16 cellular contexts compared by ENCODE assay signal in the genomic region with DNA sequence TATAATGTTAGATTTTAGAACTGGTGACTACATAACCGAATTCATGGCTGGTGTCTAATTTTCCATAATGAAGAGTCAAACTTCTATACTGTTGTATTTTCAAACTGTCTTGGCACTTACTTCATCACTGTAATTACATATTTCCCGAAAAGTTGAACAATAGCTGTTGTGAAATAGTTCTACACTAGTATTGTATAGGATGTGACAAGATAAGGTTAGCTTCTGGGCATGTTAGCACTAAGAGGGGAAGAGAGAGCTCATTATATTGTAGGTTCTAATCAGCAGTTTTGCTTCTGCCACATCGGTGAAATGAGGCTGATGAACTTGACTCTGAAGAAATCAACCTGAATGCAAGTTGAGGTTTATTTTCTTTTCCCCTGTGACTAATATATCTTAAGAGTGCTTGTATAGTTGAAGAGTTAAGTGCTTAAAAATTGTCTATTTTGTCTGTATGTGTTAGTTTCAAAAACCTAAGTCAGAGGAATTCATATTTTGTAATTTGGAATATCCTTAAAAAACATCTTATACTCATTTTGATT. TPM values are rescaled to one million over a fixed set of nuclear protein-coding genes. Genes with fewer than 3 reads are reported as not detected.
DNase-seq lines count a peak whose midpoint lies in the region; ATAC-seq and TF ChIP-seq lines count a peak whose summit lies in the region.
"Had no signal": no experiment of that assay in that cellular context is flagged by ENCODE, and none has a peak within 500 bp of the region (broad histone marks: within the 10 kb centered on the region; RNA-seq: fewer than 3 reads in every experiment).

No MANE protein-coding gene starts in this region.

- H3K9me2 ChIP-seq in MM.1S (replicated peaks; ENCODE audit: insufficient read depth, low read length): no peaks in the 10 kb centered on the region

- H3K4me2 ChIP-seq in MM.1S (ENCODE audit: low read depth, low read length): peak overlapping the region; percentile 59

- peaks cover 28% of the 10 kb centered on the region for H3K79me2 ChIP-seq in MM.1S (ENCODE audit: low read length)

- peaks cover 38% of the 10 kb centered on the region for H3K4me1 Mint-ChIP-seq in CD8-positive, alpha-beta T cell (ENCODE audit: low read depth)
- peaks cover 50% of the 10 kb centered on the region for H3K4me1 Mint-ChIP-seq in activated CD8-positive, alpha-beta T cell treated with anti-CD3 and anti-CD28 coated beads, Interleukin-2, amount 10 ng/mL, durations not matched to agents 7 days and 5 days (ENCODE audit: low read depth)

- no peaks in the 10 kb centered on the region for H3K27me3 ChIP-seq in CD8-positive, alpha-beta T cell (ENCODE audit: insufficient read depth, low read length)
- H3K27me3 ChIP-seq in MM.1S (replicated peaks; ENCODE audit: insufficient read depth, low read length) (no peaks in the 10 kb centered on the region), left lung (no peaks in the 10 kb centered on the region), brain microvascular endothelial cell (replicated peaks) (no peaks in the 10 kb centered on the region), suprapubic skin (no peaks in the 10 kb centered on the region)
- H3K27me3 ChIP-seq: transverse colon had no signal

- H3F3A ChIP-seq in MM.1S (ENCODE audit: insufficient read depth, low read length): peaks cover 45% of the 10 kb centered on the region

- H2AFZ ChIP-seq in MM.1S (ENCODE audit: low read length): no peak overlapping the region

- H3K4me1 ChIP-seq in CD8-positive, alpha-beta T cell (ENCODE audit: insufficient read depth, low read length): peaks cover 10% of the 10 kb centered on the region
- H3K4me1 ChIP-seq in MM.1S (ENCODE audit: low read length): peaks cover 60% of the 10 kb centered on the region
- H3K4me1 ChIP-seq in left lung: peaks cover 3 to 43% of the 10 kb centered on the region in 2 donors
- peaks cover 7% of the 10 kb centered on the region for H3K4me1 ChIP-seq in suprapubic skin

- TF ChIP-seq CTCF in CD8-positive, alpha-beta T cell (IDR thresholded peaks at IDR 0.05): no peak
- no peak for TF ChIP-seq CTCF in MM.1S (IDR thresholded peaks at IDR 0.05; ENCODE audit: low read length)
- no peak for TF ChIP-seq CTCF in left lung (IDR thresholded peaks at IDR 0.05)
- TF ChIP-seq CTCF in brain microvascular endothelial cell (IDR thresholded peaks at IDR 0.05; ENCODE audit: low read depth, low read length, missing control alignments): no peak
- no peak for TF ChIP-seq CTCF in suprapubic skin (IDR thresholded peaks at IDR 0.05)

- peaks cover 4% of the 10 kb centered on the region for H3K36me3 ChIP-seq in CD8-positive, alpha-beta T cell (ENCODE audit: insufficient read depth, low read length)
- no peaks in the 10 kb centered on the region; the same call in 1 of the 2 replicates for H3K36me3 ChIP-seq in MM.1S (replicated peaks; ENCODE audit: insufficient read depth, low read length)
- peaks cover 0 to 67% of the 10 kb centered on the region in 2 donors for H3K36me3 ChIP-seq in left lung
- H3K36me3 ChIP-seq in brain microvascular endothelial cell (replicated peaks): peaks cover 13% of the 10 kb centered on the region
- H3K36me3 ChIP-seq in suprapubic skin: peaks cover 24% of the 10 kb centered on the region

- no peak for DNase-seq in CD8-positive, alpha-beta T cell
- DNase-seq in MM.1S (peak; percentile 25), left lung (no peak), brain microvascular endothelial cell (no peak), suprapubic skin (ENCODE audit: low spot score in 2 of 2) (no peak)
- DNase-seq in activated CD8-positive, alpha-beta T cell treated with anti-CD3 and anti-CD28 coated beads, Interleukin-2, amount 10 ng/mL, durations not matched to agents 7 days and 5 days: no peak
- DNase-seq: activated naive CD4-positive, alpha-beta T cell treated with anti-CD3 and anti-CD28 coated beads, Interleukin-2, amount 50 U/mL, for 16 hours; DMS53; effector CD8-positive, alpha-beta T cell; NCI-H1105 treated with DMSO at 0.1 percent for 48 hours; posterior cingulate gyrus; transverse colon had no signal

- peak overlapping the region; percentile 39 for H3K27ac Mint-ChIP-seq in CD8-positive, alpha-beta T cell
- peak overlapping the region; percentile 27 for H3K27ac Mint-ChIP-seq in activated CD8-positive, alpha-beta T cell treated with anti-CD3 and anti-CD28 coated beads, Interleukin-2, amount 10 ng/mL, durations not matched to agents 7 days and 5 days
- H3K27ac Mint-ChIP-seq: B cell; stimulated activated memory B cell treated with anti-CD40 and anti-IgM and Interleukin-4, amounts not matched to agents 10 μg/mL and 1 μg/mL and 100 μg/mL, for 72 hours had no signal

- peak overlapping the region; percentile 40 for H3K9ac ChIP-seq in MM.1S (ENCODE audit: low read length)

- CTCF ChIA-PET in CD8-positive, alpha-beta T cell (lab: Charles Lee): no interaction called here
- CTCF ChIA-PET in activated CD8-positive, alpha-beta T cell treated with anti-CD3 and anti-CD28 coated beads, Interleukin-2, amount 10 ng/mL, durations not matched to agents 7 days and 5 days (lab: Charles Lee): interaction anchor here (1.0 to 2.3 kb wide), 3 partner anchors 9 to 120 kb away, joined by 4 to 7 read pairs (median 5); no protein-coding TSS in a partner anchor

- H3K4me3 ChIP-seq in CD8-positive, alpha-beta T cell (ENCODE audit: low read depth, low read length): no peak overlapping the region
- H3K4me3 ChIP-seq in MM.1S (ENCODE audit: low read length) (peak overlapping the region; percentile 9; the same call in 1 of the 2 replicates), left lung (no peak overlapping the region), brain microvascular endothelial cell (ENCODE audit: low read depth, low read length) (no peak overlapping the region), suprapubic skin (no peak overlapping the region)
- H3K4me3 ChIP-seq: transverse colon had no signal

- in situ Hi-C loops in brain microvascular endothelial cell (cut with HindIII; ENCODE audit: low pct_ligation_motif_present, low sequenced_read_pairs): no loop called here

- H4K20me1 ChIP-seq in MM.1S (ENCODE audit: insufficient read depth, low read length): no peaks in the 10 kb centered on the region

- H3K36me3 Mint-ChIP-seq in CD8-positive, alpha-beta T cell: peaks cover 64% of the 10 kb centered on the region
- H3K36me3 Mint-ChIP-seq in activated CD8-positive, alpha-beta T cell treated with anti-CD3 and anti-CD28 coated beads, Interleukin-2, amount 10 ng/mL, durations not matched to agents 7 days and 5 days (ENCODE audit: low read depth): peaks cover 68% of the 10 kb centered on the region

- H3K9me3 Mint-ChIP-seq in CD8-positive, alpha-beta T cell: no peaks in the 10 kb centered on the region
- no peaks in the 10 kb centered on the region for H3K9me3 Mint-ChIP-seq in activated CD8-positive, alpha-beta T cell treated with anti-CD3 and anti-CD28 coated beads, Interleukin-2, amount 10 ng/mL, durations not matched to agents 7 days and 5 days (ENCODE audit: insufficient read depth)
- H3K9me3 Mint-ChIP-seq: stimulated activated memory B cell treated with anti-CD40 and anti-IgM and Interleukin-4, amounts not matched to agents 10 μg/mL and 1 μg/mL and 100 μg/mL, for 72 hours had no signal

- WGBS in suprapubic skin: 79% methylated on average over 3 of the region's 3 CpGs

- H3K27me3 Mint-ChIP-seq in CD8-positive, alpha-beta T cell (ENCODE audit: low read depth): no peaks in the 10 kb centered on the region
- no peaks in the 10 kb centered on the region for H3K27me3 Mint-ChIP-seq in activated CD8-positive, alpha-beta T cell treated with anti-CD3 and anti-CD28 coated beads, Interleukin-2, amount 10 ng/mL, durations not matched to agents 7 days and 5 days (ENCODE audit: low read depth)
- H3K27me3 Mint-ChIP-seq: B cell; stimulated activated memory B cell treated with anti-CD40 and anti-IgM and Interleukin-4, amounts not matched to agents 10 μg/mL and 1 μg/mL and 100 μg/mL, for 72 hours had no signal

- no peaks in the 10 kb centered on the region for H3K9me3 ChIP-seq in CD8-positive, alpha-beta T cell (ENCODE audit: low read length)
- H3K9me3 ChIP-seq in MM.1S (replicated peaks; ENCODE audit: insufficient read depth, low read length) (no peaks in the 10 kb centered on the region), left lung (no peaks in the 10 kb centered on the region), suprapubic skin (no peaks in the 10 kb centered on the region)
- H3K9me3 ChIP-seq: transverse colon had no signal

- TF ChIP-seq EP300 in suprapubic skin (IDR thresholded peaks at IDR 0.05): no peak

- intact Hi-C loops in CD8-positive, alpha-beta T cell (cut with DNase I, micrococcal nuclease): no loop called here
- intact Hi-C loops in left lung (cut with DNase I): no loop called here

- POLR2A ChIA-PET in CD8-positive, alpha-beta T cell (lab: Charles Lee): interaction anchor here (0.9 kb wide), 1 partner anchor 9 kb away, joined by 3 read pairs; a partner anchor contains a TSS
- POLR2A ChIA-PET in activated CD8-positive, alpha-beta T cell treated with anti-CD3 and anti-CD28 coated beads, Interleukin-2, amount 10 ng/mL, durations not matched to agents 7 days and 5 days (lab: Charles Lee): interaction anchor here (0.7 to 3.5 kb wide), 2 partner anchors 9 to 29 kb away, joined by 3 to 17 read pairs; no protein-coding TSS in a partner anchor

- no peak overlapping the region for H3K27ac ChIP-seq in CD8-positive, alpha-beta T cell (ENCODE audit: low read depth, low read length)
- peak overlapping the region; percentile 94 for H3K27ac ChIP-seq in MM.1S (ENCODE audit: low read length)
- H3K27ac ChIP-seq in left lung: peak overlapping the region in 1 of 2 donors; percentile 82
- no peak overlapping the region for H3K27ac ChIP-seq in brain microvascular endothelial cell
- no peak overlapping the region for H3K27ac ChIP-seq in suprapubic skin

- H3K4me3 Mint-ChIP-seq in CD8-positive, alpha-beta T cell: no peak overlapping the region
- no peak overlapping the region for H3K4me3 Mint-ChIP-seq in activated CD8-positive, alpha-beta T cell treated with anti-CD3 and anti-CD28 coated beads, Interleukin-2, amount 10 ng/mL, durations not matched to agents 7 days and 5 days
- H3K4me3 Mint-ChIP-seq: B cell; stimulated activated memory B cell treated with anti-CD40 and anti-IgM and Interleukin-4, amounts not matched to agents 10 μg/mL and 1 μg/mL and 100 μg/mL, for 72 hours had no signal

- no peak for ATAC-seq in CD8-positive, alpha-beta T cell
- ATAC-seq in activated CD8-positive, alpha-beta T cell treated with anti-CD3 and anti-CD28 coated beads, Interleukin-2, amount 10 ng/mL, durations not matched to agents 7 days and 5 days: no peak
- ATAC-seq in left lung (peak; percentile 30), HG03097 (IDR thresholded peaks at IDR 0.05; ENCODE audit: low FRiP score, unreplicated experiment) (no peak), esophagus mucosa (no peak)
- ATAC-seq: stimulated activated memory B cell treated with anti-CD40 and anti-IgM and Interleukin-4, amounts not matched to agents 10 μg/mL and 1 μg/mL and 100 μg/mL, for 72 hours had no signal

- TF ChIP-seq POLR2A in suprapubic skin (IDR thresholded peaks at IDR 0.05): no peak

RNA-seq across cellular contexts. Expression of a gene that starts 8.9 kb away (rescaled TPM):
- 10 to 100 TPM; 29.4 to 35.2 TPM for total RNA-seq in CD8-positive, alpha-beta T cell
- total RNA-seq in activated CD8-positive, alpha-beta T cell treated with anti-CD3 and anti-CD28 coated beads, Interleukin-2, amount 10 ng/mL, durations not matched to agents 7 days and 5 days: 10 to 100 TPM; 46.9 to 54.0 TPM
- total RNA-seq in left lung: 10 to 100 TPM; 43.9 to 67.9 TPM
- total RNA-seq in esophagus mucosa: 24.4 TPM
- 10 to 100 TPM in 3 of 4 donors, 1 to 10 TPM in 1; 9.3 to 17.5 (median 13.4) TPM for total RNA-seq in suprapubic skin
